In the genomic region with DNA sequence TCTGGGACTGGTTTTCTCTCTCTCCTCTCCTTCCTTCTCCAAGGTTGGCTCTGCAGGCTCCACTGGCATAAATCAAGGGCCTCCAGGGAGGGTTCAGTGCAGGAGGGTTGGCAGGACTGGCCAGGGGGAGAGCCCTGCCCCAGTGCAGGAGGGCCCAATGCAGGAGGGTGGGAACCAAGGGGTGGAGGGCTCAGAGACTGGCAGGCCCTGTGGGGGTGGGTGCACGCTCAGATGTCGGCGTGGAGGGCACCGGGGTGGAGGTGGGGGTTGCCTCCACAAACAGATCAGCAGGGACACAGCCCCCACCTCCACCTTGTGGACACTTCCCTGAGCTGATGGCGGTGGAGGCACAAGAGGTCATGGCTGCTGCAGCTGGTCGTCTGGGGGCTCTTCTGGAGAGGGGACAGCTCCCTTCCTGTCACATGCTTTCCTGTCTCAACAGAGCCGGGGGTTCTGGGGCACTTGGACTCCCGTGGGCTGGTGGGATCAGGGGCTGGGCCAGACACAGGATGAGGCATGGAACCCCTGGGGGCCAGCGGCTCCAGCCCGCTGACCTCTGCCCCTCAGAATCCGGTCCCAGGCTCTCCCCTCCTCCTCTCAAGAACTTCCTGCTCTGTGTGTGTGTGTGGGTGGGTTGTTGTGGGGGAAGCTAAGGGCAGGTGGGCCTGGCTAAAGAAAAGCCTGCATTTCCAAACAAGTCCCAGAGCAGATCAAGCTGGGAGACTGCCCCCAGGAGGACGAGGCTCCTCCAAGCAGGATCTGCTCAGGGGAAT, we compare ENCODE assay signal across 9 cellular contexts. TPM values are rescaled to one million over a fixed set of nuclear protein-coding genes. Genes with fewer than 3 reads are reported as not detected.
DNase-seq lines count a peak whose midpoint lies in the region; ATAC-seq lines count a peak whose summit lies in the region.
"Had no signal": no experiment of that assay in that cellular context is flagged by ENCODE, and none has a peak within 500 bp of the region (broad histone marks: within the 10 kb centered on the region; RNA-seq: fewer than 3 reads in every experiment).

No MANE protein-coding gene starts in this region.

- CTCF ChIA-PET in activated CD8-positive, alpha-beta T cell treated with anti-CD3 and anti-CD28 coated beads, Interleukin-2, amount 10 ng/mL, durations not matched to agents 7 days and 5 days (lab: Charles Lee) = interaction anchor here (0.7 to 1.4 kb wide), 2 partner anchors 78 to 122 kb away, joined by 3 to 4 read pairs; partner anchors contain the start of gene LIME1

- peaks cover 30% of the 10 kb centered on the region for H3K4me1 Mint-ChIP-seq in activated CD8-positive, alpha-beta T cell treated with anti-CD3 and anti-CD28 coated beads, Interleukin-2, amount 10 ng/mL, durations not matched to agents 7 days and 5 days (ENCODE audit: low read depth)
- peaks cover 42 to 66% of the 10 kb centered on the region in 2 donors for H3K4me1 Mint-ChIP-seq in stimulated activated naive B cell treated with anti-CD40 and anti-IgM and Interleukin-4, amounts not matched to agents 10 μg/mL and 1 μg/mL and 100 μg/mL, for 72 hours

- peak; percentile 44 for DNase-seq in NCI-H82 (lab: John Stamatoyannopoulos, UW)
- no peak for DNase-seq in NCI-H82 treated with DMSO at 0.1 percent for 48 hours (lab: John Stamatoyannopoulos, UW; ENCODE audit: unreplicated experiment)
- DNase-seq in activated CD8-positive, alpha-beta T cell treated with anti-CD3 and anti-CD28 coated beads, Interleukin-2, amount 10 ng/mL, durations not matched to agents 7 days and 5 days = no peak
- DNase-seq in hepatic stellate cell (ENCODE audit: low spot score) = peak; percentile 80
- DNase-seq in stimulated activated naive B cell treated with anti-CD40 and anti-IgM and Interleukin-4, amounts not matched to agents 10 μg/mL and 1 μg/mL and 100 μg/mL, for 72 hours = no peak
- no peak for DNase-seq in GOT3 (lab: John Stamatoyannopoulos, UW)

- H3K9me3 Mint-ChIP-seq in activated CD8-positive, alpha-beta T cell treated with anti-CD3 and anti-CD28 coated beads, Interleukin-2, amount 10 ng/mL, durations not matched to agents 7 days and 5 days (ENCODE audit: insufficient read depth) = no peaks in the 10 kb centered on the region
- H3K9me3 Mint-ChIP-seq in stimulated activated naive B cell treated with anti-CD40 and anti-IgM and Interleukin-4, amounts not matched to agents 10 μg/mL and 1 μg/mL and 100 μg/mL, for 72 hours = no peaks in the 10 kb centered on the region

- H3K27ac Mint-ChIP-seq in activated CD8-positive, alpha-beta T cell treated with anti-CD3 and anti-CD28 coated beads, Interleukin-2, amount 10 ng/mL, durations not matched to agents 7 days and 5 days = peak overlapping the region; percentile 73
- peak overlapping the region; percentile 67 for H3K27ac Mint-ChIP-seq in stimulated activated naive B cell treated with anti-CD40 and anti-IgM and Interleukin-4, amounts not matched to agents 10 μg/mL and 1 μg/mL and 100 μg/mL, for 72 hours

- H3K4me3 Mint-ChIP-seq in activated CD8-positive, alpha-beta T cell treated with anti-CD3 and anti-CD28 coated beads, Interleukin-2, amount 10 ng/mL, durations not matched to agents 7 days and 5 days = peak overlapping the region; percentile 36
- H3K4me3 Mint-ChIP-seq in stimulated activated naive B cell treated with anti-CD40 and anti-IgM and Interleukin-4, amounts not matched to agents 10 μg/mL and 1 μg/mL and 100 μg/mL, for 72 hours = peak overlapping the region; percentile 41 to 69

- POLR2A ChIA-PET in activated CD8-positive, alpha-beta T cell treated with anti-CD3 and anti-CD28 coated beads, Interleukin-2, amount 10 ng/mL, durations not matched to agents 7 days and 5 days (lab: Charles Lee) = interaction anchor here (0.5 kb wide), 1 partner anchor 285 kb away, joined by 3 read pairs; the partner anchor contains the start of gene HELZ2

- ATAC-seq in activated CD8-positive, alpha-beta T cell treated with anti-CD3 and anti-CD28 coated beads, Interleukin-2, amount 10 ng/mL, durations not matched to agents 7 days and 5 days = peak; percentile 17
- peak; percentile 22 to 29 for ATAC-seq in stimulated activated naive B cell treated with anti-CD40 and anti-IgM and Interleukin-4, amounts not matched to agents 10 μg/mL and 1 μg/mL and 100 μg/mL, for 72 hours (replicated peaks)
- no peak for ATAC-seq in GM18867 (IDR thresholded peaks at IDR 0.05; ENCODE audit: unreplicated experiment)
- no peak for ATAC-seq in HG03139 (IDR thresholded peaks at IDR 0.05; ENCODE audit: unreplicated experiment)

- no peaks in the 10 kb centered on the region for H3K27me3 Mint-ChIP-seq in activated CD8-positive, alpha-beta T cell treated with anti-CD3 and anti-CD28 coated beads, Interleukin-2, amount 10 ng/mL, durations not matched to agents 7 days and 5 days (ENCODE audit: low read depth)
- H3K27me3 Mint-ChIP-seq in stimulated activated naive B cell treated with anti-CD40 and anti-IgM and Interleukin-4, amounts not matched to agents 10 μg/mL and 1 μg/mL and 100 μg/mL, for 72 hours = peaks cover 4 to 11% of the 10 kb centered on the region in 2 donors

- H3K36me3 Mint-ChIP-seq in activated CD8-positive, alpha-beta T cell treated with anti-CD3 and anti-CD28 coated beads, Interleukin-2, amount 10 ng/mL, durations not matched to agents 7 days and 5 days (ENCODE audit: low read depth) = peaks cover 14% of the 10 kb centered on the region
- H3K36me3 Mint-ChIP-seq in stimulated activated naive B cell treated with anti-CD40 and anti-IgM and Interleukin-4, amounts not matched to agents 10 μg/mL and 1 μg/mL and 100 μg/mL, for 72 hours = peaks cover 14 to 17% of the 10 kb centered on the region in 2 donors

RNA-seq across cellular contexts. Expression of gene ABHD16B, which starts 2.7 kb away (rescaled TPM):
- total RNA-seq in activated CD8-positive, alpha-beta T cell treated with anti-CD3 and anti-CD28 coated beads, Interleukin-2, amount 10 ng/mL, durations not matched to agents 7 days and 5 days = not detected
- total RNA-seq: urinary bladder had no signal

RNA-seq across cellular contexts. Expression of gene TPD52L2, which starts 6.5 kb away (rescaled TPM):
- 10 to 100 TPM; 35.7 to 40.0 TPM for total RNA-seq in activated CD8-positive, alpha-beta T cell treated with anti-CD3 and anti-CD28 coated beads, Interleukin-2, amount 10 ng/mL, durations not matched to agents 7 days and 5 days

RNA-seq across cellular contexts. Expression of gene ZBTB46, which starts 27.5 kb away (rescaled TPM):
- under 1 TPM in 1 of 2 experiments, not detected in 1; 0.10 TPM for total RNA-seq in activated CD8-positive, alpha-beta T cell treated with anti-CD3 and anti-CD28 coated beads, Interleukin-2, amount 10 ng/mL, durations not matched to agents 7 days and 5 days

RNA-seq across cellular contexts. Expression of gene DNAJC5, which starts 36.3 kb away (rescaled TPM):
- 10 to 100 TPM; 47.3 to 48.1 TPM for total RNA-seq in activated CD8-positive, alpha-beta T cell treated with anti-CD3 and anti-CD28 coated beads, Interleukin-2, amount 10 ng/mL, durations not matched to agents 7 days and 5 days

Comparison
In these comparisons a context has a peak if more than half of its experiments do, and no peak if none do; other contexts are left out.
1. DNase-seq: peak in NCI-H82 (single experiment) and hepatic stellate cell (single experiment); none in NCI-H82 treated with DMSO at 0.1 percent for 48 hours (single experiment), activated CD8-positive, alpha-beta T cell treated with anti-CD3 and anti-CD28 coated beads, Interleukin-2, amount 10 ng/mL, durations not matched to agents 7 days and 5 days (single experiment), stimulated activated naive B cell treated with anti-CD40 and anti-IgM and Interleukin-4, amounts not matched to agents 10 μg/mL and 1 μg/mL and 100 μg/mL, for 72 hours (single experiment) and GOT3 (single experiment).
2. ATAC-seq: peak in activated CD8-positive, alpha-beta T cell treated with anti-CD3 and anti-CD28 coated beads, Interleukin-2, amount 10 ng/mL, durations not matched to agents 7 days and 5 days (single experiment) and stimulated activated naive B cell treated with anti-CD40 and anti-IgM and Interleukin-4, amounts not matched to agents 10 μg/mL and 1 μg/mL and 100 μg/mL, for 72 hours (2 of 2); none in GM18867 (single experiment) and HG03139 (single experiment).